In the genomic region with DNA sequence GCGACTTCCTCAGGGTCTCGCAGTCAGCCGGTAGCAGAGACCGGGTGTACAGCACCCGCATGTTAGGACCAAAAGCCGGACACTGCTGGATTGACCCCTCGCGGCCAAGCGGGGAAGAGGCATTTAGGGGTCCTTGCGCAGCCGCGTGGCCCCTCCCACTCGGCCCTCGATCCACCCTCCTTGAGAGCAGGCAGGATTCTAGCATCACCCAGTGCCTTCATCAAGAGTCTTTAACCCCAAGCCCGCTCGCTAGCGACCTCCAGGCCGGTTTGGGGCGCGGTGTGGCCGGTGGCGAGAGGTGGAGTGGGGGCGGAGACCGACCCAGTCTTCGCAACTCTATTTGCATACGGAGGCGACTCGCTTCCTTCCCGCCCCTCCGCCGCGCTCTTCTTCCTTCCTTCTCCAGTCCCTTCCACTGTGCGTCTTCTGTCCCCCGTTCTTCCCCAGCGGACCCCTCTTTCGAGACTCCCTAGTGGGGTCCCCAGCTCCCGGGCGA, we compare ENCODE assay signal across 8 cellular contexts. TPM values are rescaled to one million over a fixed set of nuclear protein-coding genes. Genes with fewer than 3 reads are reported as not detected.
DNase-seq lines count a peak whose midpoint lies in the region; ATAC-seq, FAIRE-seq and TF ChIP-seq lines count a peak whose summit lies in the region.

A gene with protein sequence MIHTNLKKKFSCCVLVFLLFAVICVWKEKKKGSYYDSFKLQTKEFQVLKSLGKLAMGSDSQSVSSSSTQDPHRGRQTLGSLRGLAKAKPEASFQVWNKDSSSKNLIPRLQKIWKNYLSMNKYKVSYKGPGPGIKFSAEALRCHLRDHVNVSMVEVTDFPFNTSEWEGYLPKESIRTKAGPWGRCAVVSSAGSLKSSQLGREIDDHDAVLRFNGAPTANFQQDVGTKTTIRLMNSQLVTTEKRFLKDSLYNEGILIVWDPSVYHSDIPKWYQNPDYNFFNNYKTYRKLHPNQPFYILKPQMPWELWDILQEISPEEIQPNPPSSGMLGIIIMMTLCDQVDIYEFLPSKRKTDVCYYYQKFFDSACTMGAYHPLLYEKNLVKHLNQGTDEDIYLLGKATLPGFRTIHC (plus strand): TSS at position 384 of the 496 bp plus-strand sequence. CDS start 112,178 bp downstream, outside the sequence.

- H3K27ac Mint-ChIP-seq in central memory CD8-positive, alpha-beta T cell (ENCODE audit: low read depth): peak within 1 kb of the TSS; percentile 95

- TF ChIP-seq CTCF in MM.1S (IDR thresholded peaks at IDR 0.05; ENCODE audit: low read length) (peak; percentile 48), keratinocyte (optimal IDR thresholded peaks at IDR 0.05 in 1 of 3, IDR thresholded peaks at IDR 0.05 in 1 of 3, conservative IDR thresholded peaks at IDR 0.05 in 1 of 3; ENCODE audit: extremely low read depth in 1 of 3, insufficient read depth in 2 of 3, low read length in 3 of 3) (peak in 1 of 3 experiments; percentile 31)

- peak within 1 kb of the TSS; percentile 96 for H3K4me3 Mint-ChIP-seq in central memory CD8-positive, alpha-beta T cell

- H2AFZ ChIP-seq in MM.1S (ENCODE audit: low read length) (peak within 1 kb of the TSS; percentile 77), keratinocyte (ENCODE audit: control insufficient read depth, low read length) (peak within 1 kb of the TSS; percentile 89)

- H3K36me3 Mint-ChIP-seq in central memory CD8-positive, alpha-beta T cell (ENCODE audit: insufficient read depth): peaks cover 34% of the 10 kb centered on the region

- H3F3A ChIP-seq in MM.1S (ENCODE audit: insufficient read depth, low read length): peaks cover 13% of the 10 kb centered on the region

- DNase-seq in ELF-1 (ENCODE audit: low read depth, low spot score) (peak; percentile 95), MM.1S (peak; percentile 88), keratinocyte (ENCODE audit: low read depth, low spot score) (no peak), HT-29 (ENCODE audit: low spot score) (no peak)
- DNase-seq in activated CD4-positive, CD25-positive, alpha-beta regulatory T cell (lab: John Stamatoyannopoulos, UW): peak; percentile 24 to 43 (median 33)
- peak; percentile 38 to 39 for DNase-seq in central memory CD8-positive, alpha-beta T cell (ENCODE audit: low spot score in 2 of 2)
- DNase-seq in stimulated activated CD4-positive, alpha-beta T cell treated with anti-CD3 and anti-CD28 coated beads, Interleukin-15, amount 100 ng/mL, for 24 hours: peak; percentile 84

- H3K4me3 ChIP-seq in MM.1S (ENCODE audit: low read length) (peak within 1 kb of the TSS; percentile 97), keratinocyte (ENCODE audit: control insufficient read depth in 2 of 3, extremely low read depth in 1 of 3, insufficient read depth in 2 of 3, low read depth in 1 of 3, low read length in 3 of 3) (peak within 1 kb of the TSS; percentile 56 to 80 (median 62))

- H3K27ac ChIP-seq in MM.1S (ENCODE audit: low read length) (peak within 1 kb of the TSS; percentile 60; the same call in 1 of the 2 replicates), keratinocyte (ENCODE audit: control insufficient read depth, insufficient read depth, low read length) (peak within 1 kb of the TSS; percentile 18)

- no peaks in the 10 kb centered on the region for H4K20me1 ChIP-seq in MM.1S (ENCODE audit: insufficient read depth, low read length)
- no peaks in the 10 kb centered on the region for H4K20me1 ChIP-seq in keratinocyte (ENCODE audit: control insufficient read depth, extremely low read depth, insufficient read depth, low read length)

- H3K4me2 ChIP-seq in MM.1S (ENCODE audit: low read depth, low read length): peak within 1 kb of the TSS; percentile 87
- H3K4me2 ChIP-seq in keratinocyte (ENCODE audit: control insufficient read depth, extremely low read depth, insufficient read depth, low read depth, low read length): peak within 1 kb of the TSS; percentile 95

- no peak for FAIRE-seq in keratinocyte (lab: Jason Lieb, UNC)

- H3K9me3 ChIP-seq in MM.1S (replicated peaks; ENCODE audit: insufficient read depth, low read length): no peaks in the 10 kb centered on the region
- no peaks in the 10 kb centered on the region for H3K9me3 ChIP-seq in keratinocyte (ENCODE audit: control insufficient read depth, low read depth, low read length)

- peaks cover 40% of the 10 kb centered on the region for H3K4me1 Mint-ChIP-seq in central memory CD8-positive, alpha-beta T cell

- peak; percentile 68 for ATAC-seq in GM21825 (IDR thresholded peaks at IDR 0.05; ENCODE audit: unreplicated experiment)
- ATAC-seq in central memory CD8-positive, alpha-beta T cell (replicated peaks; ENCODE audit: extremely low read depth, poor library complexity, severe bottlenecking): peak; percentile 27

- H3K27me3 Mint-ChIP-seq in central memory CD8-positive, alpha-beta T cell: no peaks in the 10 kb centered on the region

- H3K9ac ChIP-seq in MM.1S (ENCODE audit: low read length): peak within 1 kb of the TSS; percentile 56
- peak within 1 kb of the TSS; percentile 70 for H3K9ac ChIP-seq in keratinocyte (ENCODE audit: control insufficient read depth, extremely low read depth, insufficient read depth, low read length)

- H3K4me1 ChIP-seq in MM.1S (ENCODE audit: low read length) (peaks cover 8% of the 10 kb centered on the region; the same call in 1 of the 2 replicates), keratinocyte (ENCODE audit: control insufficient read depth, extremely low read depth, insufficient read depth, low read length) (peaks cover 19% of the 10 kb centered on the region)

- H3K27me3 ChIP-seq in MM.1S (replicated peaks; ENCODE audit: insufficient read depth, low read length): 0 out of 2 replicates have a peak, but pooled peaks cover 7% of the 10 kb centered on the region
- H3K27me3 ChIP-seq in keratinocyte (ENCODE audit: control insufficient read depth, extremely low read depth, insufficient read depth, low read length): no peaks in the 10 kb centered on the region

- no peaks in the 10 kb centered on the region for H3K36me3 ChIP-seq in MM.1S (replicated peaks; ENCODE audit: insufficient read depth, low read length)
- H3K36me3 ChIP-seq in keratinocyte (ENCODE audit: control insufficient read depth in 2 of 2, extremely low read depth in 1 of 2, insufficient read depth in 2 of 2, low read length in 2 of 2): no peaks in the 10 kb centered on the region

- dilution Hi-C loops in keratinocyte (cut with MboI; ENCODE audit: extremely low pct_ligation_motif_present, low sequenced_read_pairs): no loop called here

- peaks cover 43% of the 10 kb centered on the region for H3K79me2 ChIP-seq in MM.1S (ENCODE audit: low read length)
- H3K79me2 ChIP-seq in keratinocyte (ENCODE audit: control insufficient read depth, insufficient read depth, low read length): no peaks in the 10 kb centered on the region

- H3K9me1 ChIP-seq in keratinocyte (ENCODE audit: control insufficient read depth, extremely low read depth, insufficient read depth, low read length): no peaks in the 10 kb centered on the region

- no peaks in the 10 kb centered on the region for H3K9me3 Mint-ChIP-seq in central memory CD8-positive, alpha-beta T cell

- no peaks in the 10 kb centered on the region for H3K9me2 ChIP-seq in MM.1S (replicated peaks; ENCODE audit: insufficient read depth, low read length)

RNA-seq across cellular contexts. Expression of the gene that starts here (rescaled TPM):
- polyA plus RNA-seq in keratinocyte: 7.5 to 8.6 TPM (median 7.5 TPM) in 3 replicates
- polyA plus RNA-seq in keratinocyte (2011; ENCODE audit: low read depth): 3.1 TPM
- 6.2 and 9.2 TPM in 2 replicates for polyA plus RNA-seq in keratinocyte (2011; cell fraction: cytosol; rRNA removed)
- 13.3 and 15.1 TPM in 2 replicates for polyA plus RNA-seq in keratinocyte (2011; cell fraction: nucleus; rRNA removed)
- 5.1 and 5.5 TPM in 2 replicates for polyA plus RNA-seq in keratinocyte (2012; ENCODE audit: low replicate concordance)
- 11.5 to 23.3 TPM (median 20.1 TPM) in 3 replicates for polyA minus RNA-seq in keratinocyte
- 13.4 TPM for polyA minus RNA-seq in keratinocyte (2011; cell fraction: cytosol; rRNA and poly(A)+ RNA removed)
- polyA minus RNA-seq in keratinocyte (2011; cell fraction: nucleus; rRNA and poly(A)+ RNA removed): 12.1 and 20.5 TPM in 2 replicates
- 1.9 and 4.2 TPM in 2 replicates for total RNA-seq in HT-29 (2014; rRNA removed; shearing (Covaris generic))

Comparison
In these comparisons a context has a peak if more than half of its experiments do, and no peak if none do; other contexts are left out.
1. DNase-seq: peak in ELF-1 (single experiment), MM.1S (single experiment), activated CD4-positive, CD25-positive, alpha-beta regulatory T cell (4 of 4), central memory CD8-positive, alpha-beta T cell (2 of 2) and stimulated activated CD4-positive, alpha-beta T cell treated with anti-CD3 and anti-CD28 coated beads, Interleukin-15, amount 100 ng/mL, for 24 hours (single experiment); none in keratinocyte (single experiment) and HT-29 (single experiment).